12 cellular contexts compared by ENCODE assay signal in the genomic region with DNA sequence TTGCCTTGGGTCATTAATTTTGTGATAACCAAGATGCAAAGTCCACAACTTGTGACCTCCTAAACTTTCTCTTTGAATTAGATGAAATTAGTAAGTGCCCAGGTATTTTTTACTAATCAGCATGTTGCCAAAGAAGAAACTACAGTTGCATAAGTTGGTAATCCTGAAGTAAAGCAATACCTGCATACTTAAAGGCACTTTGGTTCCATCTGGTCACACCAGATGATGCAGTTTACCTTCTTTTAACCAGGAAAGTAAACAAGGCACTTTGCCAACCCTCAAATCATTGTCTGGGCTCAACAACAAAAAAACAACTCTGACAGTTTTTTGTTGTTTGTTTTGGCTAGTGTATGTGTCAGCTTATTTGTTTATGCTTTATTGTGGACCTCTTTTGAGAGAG. TPM values are rescaled to one million over a fixed set of nuclear protein-coding genes. Genes with fewer than 3 reads are reported as not detected.
"Had no signal": no experiment of that assay in that cellular context is flagged by ENCODE, and none has a peak within 500 bp of the region (broad histone marks: within the 10 kb centered on the region; RNA-seq: fewer than 3 reads in every experiment).

No MANE protein-coding gene starts in this region.

- H3K4me3 ChIP-seq: ascending aorta, breast epithelium, smooth muscle cell had no signal

- H3K9me3 ChIP-seq: ascending aorta, breast epithelium had no signal

- H3K27ac ChIP-seq: ascending aorta, breast epithelium, epithelial cell of prostate had no signal

- H3K27me3 ChIP-seq: ascending aorta, breast epithelium had no signal

- H3K36me3 ChIP-seq: breast epithelium had no signal

- H3K4me1 ChIP-seq: ascending aorta, breast epithelium had no signal

- DNase-seq: activated CD4-positive, CD25-positive, alpha-beta regulatory T cell treated with anti-CD3 and anti-CD28 coated beads, Interleukin-2, amount 50 U/mL, for 72 hours; activated naive CD4-positive, alpha-beta T cell treated with anti-CD3 and anti-CD28 coated beads for 36 hours; activated T-cell treated with anti-CD3 and anti-CD28 coated beads for 4 hours; effector memory CD8-positive, alpha-beta T cell; foreskin melanocyte; kidney glomerular epithelial cell; nucleus accumbens; right cardiac atrium had no signal

RNA-seq across cellular contexts. Expression of a gene that starts 55.5 kb away (rescaled TPM):
- polyA plus RNA-seq: smooth muscle cell had no signal
